In genomic region chr13:106518535-106518934, GRCh38 we compare ENCODE assay signal across 32 cellular contexts.
"Had no signal": no experiment of that assay in that cellular context is flagged by ENCODE, and none has a peak within 500 bp of the region (broad histone marks: within the 10 kb centered on the region; RNA-seq: fewer than 3 reads in every experiment).

No MANE protein-coding gene starts in this region.

- DNase-seq: activated CD4-positive, alpha-beta memory T cell treated with anti-CD3 and anti-CD28 coated beads for 36 hours; activated CD4-positive, alpha-beta T cell treated with anti-CD3 and anti-CD28 coated beads for 48 hours; activated CD8-positive, alpha-beta memory T cell treated with anti-CD3 and anti-CD28 coated beads, Interleukin-2, amount 50 U/mL, for 4 hours; activated effector memory CD4-positive, alpha-beta T cell treated with anti-CD3 and anti-CD28 coated beads, Interleukin-2, amount 50 U/mL, for 16 hours; activated naive CD4-positive, alpha-beta T cell treated with anti-CD3 and anti-CD28 coated beads for 36 hours; activated naive CD8-positive, alpha-beta T cell treated with anti-CD3 and anti-CD28 coated beads for 36 hours; activated T-cell treated with anti-CD3 and anti-CD28 coated beads, Interleukin-2, amount 50 U/mL, for 1 hour; adrenal gland; aorta; brain microvascular endothelial cell; cortex of kidney; effector memory CD8-positive, alpha-beta T cell; head of caudate nucleus; hypothalamus; immature natural killer cell; kidney; left colon; natural killer cell; psoas muscle; sigmoid colon; small intestine; stimulated activated CD4-positive, alpha-beta T cell treated with anti-CD3 and anti-CD28 coated beads, Interleukin-1b, Interleukin-23, amount 100 ng/mL, for 48 hours; stimulated activated CD4-positive, alpha-beta T cell treated with anti-CD3 and anti-CD28 coated beads, Interleukin-4, amount 100 ng/mL, for 4 hours; stimulated activated naive B cell treated with anti-CD40 and anti-IgM and Interleukin-4, amounts not matched to agents 10 μg/mL and 1 μg/mL and 100 μg/mL, for 72 hours; T-helper 9 cell had no signal

- H3K27ac ChIP-seq: adrenal gland, brain microvascular endothelial cell, parathyroid adenoma, psoas muscle, sigmoid colon, suprapubic skin, tibial nerve, VCaP had no signal

- H3K36me3 ChIP-seq: adrenal gland, brain microvascular endothelial cell, sigmoid colon, suprapubic skin, tibial nerve had no signal

- H3K27ac Mint-ChIP-seq: activated CD4-positive, alpha-beta memory T cell treated with anti-CD3 and anti-CD28 coated beads for 36 hours; activated naive CD4-positive, alpha-beta T cell treated with anti-CD3 and anti-CD28 coated beads for 36 hours; activated naive CD8-positive, alpha-beta T cell treated with anti-CD3 and anti-CD28 coated beads for 36 hours; activated T-helper 1 cell treated with anti-CD3 and anti-CD28 coated beads, Interleukin-12 subunit alpha, Interleukin-12 subunit beta, Interleukin-2, Interleukin-4 antibody, amounts not matched to agents 30 ng/mL and 10 ng/mL and 1 ng/mL, durations not matched to agents 14 hours and 24 hours and 36 hours; effector memory CD8-positive, alpha-beta T cell; immature natural killer cell; memory B cell; natural killer cell; stimulated activated naive B cell treated with anti-CD40 and anti-IgM and Interleukin-4, amounts not matched to agents 10 μg/mL and 1 μg/mL and 100 μg/mL, for 72 hours had no signal

- ATAC-seq: activated CD4-positive, CD25-positive, alpha-beta regulatory T cell treated with anti-CD3 and anti-CD28 coated beads, Interleukin-2, amount 50 U/mL, for 24 hours; effector memory CD8-positive, alpha-beta T cell; left colon; natural killer cell; psoas muscle; stimulated activated naive B cell treated with anti-CD40 and anti-IgM and Interleukin-4, amounts not matched to agents 10 μg/mL and 1 μg/mL and 100 μg/mL, for 72 hours had no signal

- H3K4me1 ChIP-seq: parathyroid adenoma had no signal

- H3K9me3 ChIP-seq: adrenal gland, psoas muscle, sigmoid colon, suprapubic skin, tibial nerve had no signal

- H3K4me1 Mint-ChIP-seq: activated naive CD8-positive, alpha-beta T cell treated with anti-CD3 and anti-CD28 coated beads for 36 hours; immature natural killer cell; memory B cell; natural killer cell; stimulated activated naive B cell treated with anti-CD40 and anti-IgM and Interleukin-4, amounts not matched to agents 10 μg/mL and 1 μg/mL and 100 μg/mL, for 72 hours had no signal

- H3K4me3 ChIP-seq: adrenal gland, psoas muscle, sigmoid colon, suprapubic skin, tibial nerve had no signal

- H3K4me3 Mint-ChIP-seq: activated CD4-positive, alpha-beta memory T cell treated with anti-CD3 and anti-CD28 coated beads for 36 hours; activated naive CD4-positive, alpha-beta T cell treated with anti-CD3 and anti-CD28 coated beads for 36 hours; activated naive CD8-positive, alpha-beta T cell treated with anti-CD3 and anti-CD28 coated beads for 36 hours; activated T-helper 1 cell treated with anti-CD3 and anti-CD28 coated beads, Interleukin-12 subunit alpha, Interleukin-12 subunit beta, Interleukin-2, Interleukin-4 antibody, amounts not matched to agents 30 ng/mL and 10 ng/mL and 1 ng/mL, durations not matched to agents 14 hours and 24 hours and 36 hours; effector memory CD8-positive, alpha-beta T cell; immature natural killer cell; memory B cell; natural killer cell; stimulated activated naive B cell treated with anti-CD40 and anti-IgM and Interleukin-4, amounts not matched to agents 10 μg/mL and 1 μg/mL and 100 μg/mL, for 72 hours had no signal

- H3K36me3 Mint-ChIP-seq: activated CD4-positive, alpha-beta memory T cell treated with anti-CD3 and anti-CD28 coated beads for 36 hours; activated naive CD8-positive, alpha-beta T cell treated with anti-CD3 and anti-CD28 coated beads for 36 hours; immature natural killer cell; memory B cell; natural killer cell; stimulated activated naive B cell treated with anti-CD40 and anti-IgM and Interleukin-4, amounts not matched to agents 10 μg/mL and 1 μg/mL and 100 μg/mL, for 72 hours had no signal

- H3K27me3 ChIP-seq: adrenal gland, brain microvascular endothelial cell, sigmoid colon, suprapubic skin, tibial nerve had no signal

- H3K9me3 Mint-ChIP-seq: activated CD4-positive, alpha-beta memory T cell treated with anti-CD3 and anti-CD28 coated beads for 36 hours; activated naive CD4-positive, alpha-beta T cell treated with anti-CD3 and anti-CD28 coated beads for 36 hours; activated naive CD8-positive, alpha-beta T cell treated with anti-CD3 and anti-CD28 coated beads for 36 hours; activated T-helper 1 cell treated with anti-CD3 and anti-CD28 coated beads, Interleukin-12 subunit alpha, Interleukin-12 subunit beta, Interleukin-2, Interleukin-4 antibody, amounts not matched to agents 30 ng/mL and 10 ng/mL and 1 ng/mL, durations not matched to agents 14 hours and 24 hours and 36 hours; effector memory CD8-positive, alpha-beta T cell; immature natural killer cell; memory B cell; natural killer cell; stimulated activated naive B cell treated with anti-CD40 and anti-IgM and Interleukin-4, amounts not matched to agents 10 μg/mL and 1 μg/mL and 100 μg/mL, for 72 hours had no signal
